ENCODE assay signal across 8 cellular contexts in genomic region chr9:70510157-70510770, GRCh38.
DNase-seq lines count a peak whose midpoint lies in the region; ATAC-seq and TF ChIP-seq lines count a peak whose summit lies in the region.

No MANE protein-coding gene starts in this region.

- no peak overlapping the region for H3K27ac Mint-ChIP-seq in chondrocyte (ENCODE audit: unreplicated experiment)

- peak; percentile 75 for TF ChIP-seq CTCF in chondrocyte (IDR thresholded peaks at IDR 0.05)
- no peak for TF ChIP-seq CTCF in omental fat pad (IDR thresholded peaks at IDR 0.05)

- DNase-seq in G401 (ENCODE audit: low spot score) (peak; percentile 29), KBM-7 (peak; percentile 37), chondrocyte (ENCODE audit: low spot score) (no peak), omental fat pad (ENCODE audit: low spot score) (no peak), cerebellum (ENCODE audit: low spot score) (no peak)

- peak; percentile 48 for ATAC-seq in omental fat pad (ENCODE audit: low FRiP score)
- ATAC-seq in GM19455 (IDR thresholded peaks at IDR 0.05; ENCODE audit: unreplicated experiment): no peak
- no peak for ATAC-seq in HG03520 (IDR thresholded peaks at IDR 0.05; ENCODE audit: unreplicated experiment)
- no peak for ATAC-seq in GM18517 (IDR thresholded peaks at IDR 0.05; ENCODE audit: unreplicated experiment)

- no peaks in the 10 kb centered on the region for H3K9me3 Mint-ChIP-seq in chondrocyte (ENCODE audit: low read depth)

- no peaks in the 10 kb centered on the region for H3K36me3 Mint-ChIP-seq in chondrocyte (ENCODE audit: low read depth)

- no peaks in the 10 kb centered on the region for H3K27me3 Mint-ChIP-seq in chondrocyte (ENCODE audit: low read depth)

- in situ Hi-C loops in G401 (cut with HindIII; ENCODE audit: low sequenced_read_pairs): no loop called here
- in situ Hi-C loops in KBM-7 (cut with MboI; ENCODE audit: low pct_unique_long_range_greater_than_20kb, low sequenced_read_pairs): no loop called here

- H3K4me3 Mint-ChIP-seq in chondrocyte (ENCODE audit: unreplicated experiment): no peak overlapping the region

- peaks cover 10% of the 10 kb centered on the region for H3K4me1 Mint-ChIP-seq in chondrocyte (ENCODE audit: low read depth)

Comparison
In these comparisons a context has a peak if more than half of its experiments do, and no peak if none do; other contexts are left out.
1. DNase-seq: peak in G401 (single experiment) and KBM-7 (single experiment); none in chondrocyte (single experiment), omental fat pad (single experiment) and cerebellum (single experiment).